In the genomic region with DNA sequence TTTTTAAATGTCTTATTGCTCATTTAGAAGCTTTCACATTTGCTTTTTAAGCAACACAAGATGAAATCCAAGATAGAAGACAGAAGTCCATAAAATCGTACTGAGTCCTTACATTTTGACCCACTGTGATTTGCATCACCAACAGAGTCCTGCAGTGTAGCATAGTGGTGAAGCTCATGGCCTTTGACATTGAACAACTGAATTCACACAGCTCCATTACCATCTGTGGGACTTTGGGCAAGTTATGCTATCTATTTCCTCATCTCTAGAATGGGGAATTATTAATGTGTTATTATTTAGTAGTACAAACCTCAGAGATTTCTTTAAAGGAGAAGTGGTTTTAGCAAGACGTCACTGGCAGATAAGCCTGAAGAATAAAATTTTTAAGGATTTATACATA, we compare ENCODE assay signal across 13 cellular contexts. TPM values are rescaled to one million over a fixed set of nuclear protein-coding genes. Genes with fewer than 3 reads are reported as not detected.
DNase-seq lines count a peak whose midpoint lies in the region; ATAC-seq and TF ChIP-seq lines count a peak whose summit lies in the region.
"Had no signal": no experiment of that assay in that cellular context is flagged by ENCODE, and none has a peak within 500 bp of the region (broad histone marks: within the 10 kb centered on the region; RNA-seq: fewer than 3 reads in every experiment).

No MANE protein-coding gene starts in this region.

- peaks cover 81 to 97% (median 92%) of the 10 kb centered on the region in 10 experiments for H3K4me1 ChIP-seq in BLaER1 treated with 17β-estradiol and CSF1 and Interleukin-3, amounts not matched to agents 10 nM and 100 nM
- H3K4me1 ChIP-seq: ascending aorta had no signal

- no peaks in the 10 kb centered on the region for H4K20me1 ChIP-seq in BLaER1 treated with 17β-estradiol and CSF1 and Interleukin-3, amounts not matched to agents 10 nM and 100 nM

- peak overlapping the region; percentile 81 to 98 (median 91) for H3K4me2 ChIP-seq in BLaER1 treated with 17β-estradiol and CSF1 and Interleukin-3, amounts not matched to agents 10 nM and 100 nM

- H3K27me3 ChIP-seq in BLaER1 treated with 17β-estradiol and CSF1 and Interleukin-3, amounts not matched to agents 10 nM and 100 nM = no peaks in the 10 kb centered on the region
- no peaks in the 10 kb centered on the region for H3K27me3 ChIP-seq in CD4-positive, alpha-beta T cell (ENCODE audit: control insufficient read depth, insufficient read depth, low read length)
- H3K27me3 ChIP-seq: ascending aorta, esophagus squamous epithelium, suprapubic skin had no signal

- peaks cover 1 to 11% (median 4%) of the 10 kb centered on the region in 11 experiments; a peak in 12 of 22 replicates for H3K9me3 ChIP-seq in BLaER1 treated with 17β-estradiol and CSF1 and Interleukin-3, amounts not matched to agents 10 nM and 100 nM (replicated peaks in 1 of 11)
- H3K9me3 ChIP-seq in CD4-positive, alpha-beta T cell (ENCODE audit: control insufficient read depth, low read length) = no peaks in the 10 kb centered on the region
- H3K9me3 ChIP-seq: ascending aorta, esophagus squamous epithelium, suprapubic skin had no signal

- H3K4me1 Mint-ChIP-seq in CD4-positive, alpha-beta T cell (ENCODE audit: low read depth) = peaks cover 93% of the 10 kb centered on the region
- H3K4me1 Mint-ChIP-seq in activated CD4-positive, alpha-beta memory T cell treated with anti-CD3 and anti-CD28 coated beads, Interleukin-2, amount 10 ng/mL, durations not matched to agents 7 days and 5 days = peaks cover 83% of the 10 kb centered on the region
- H3K4me1 Mint-ChIP-seq in immature natural killer cell = peaks cover 0 to 91% of the 10 kb centered on the region in 2 donors

- POLR2A ChIA-PET in CD4-positive, alpha-beta T cell (lab: Charles Lee) = interaction anchor here (2.3 to 3.2 kb wide), 3 partner anchors 9 to 39 kb away, joined by 11 to 45 read pairs (median 11); partner anchors contain the start of gene GPRIN3
- POLR2A ChIA-PET in activated CD4-positive, alpha-beta memory T cell treated with anti-CD3 and anti-CD28 coated beads, Interleukin-2, amount 10 ng/mL, durations not matched to agents 7 days and 5 days (lab: Charles Lee) = interaction anchor here (0.6 to 11.2 kb wide), 6 partner anchors 10 to 1013 kb away, joined by 3 to 516 read pairs (median 3); partner anchors contain the start of gene GPRIN3

- peak overlapping the region in 7 of 11 experiments; percentile 50 to 81 (median 73); a peak in 9 of 22 replicates for H3K27ac ChIP-seq in BLaER1 treated with 17β-estradiol and CSF1 and Interleukin-3, amounts not matched to agents 10 nM and 100 nM
- H3K27ac ChIP-seq in CD4-positive, alpha-beta T cell (ENCODE audit: low read depth, low read length) = peak overlapping the region; percentile 82
- H3K27ac ChIP-seq: ascending aorta, suprapubic skin, VCaP had no signal

- H3K4me3 ChIP-seq in BLaER1 treated with 17β-estradiol and CSF1 and Interleukin-3, amounts not matched to agents 10 nM and 100 nM = no peak overlapping the region
- H3K4me3 ChIP-seq: ascending aorta, esophagus squamous epithelium, suprapubic skin had no signal

- DNase-seq in CD4-positive, alpha-beta T cell = no peak
- no peak for DNase-seq in activated CD4-positive, alpha-beta memory T cell treated with anti-CD3 and anti-CD28 coated beads, Interleukin-2, amount 10 ng/mL, durations not matched to agents 7 days and 5 days
- DNase-seq in immature natural killer cell = no peak
- no peak for DNase-seq in NCI-H774 (lab: John Stamatoyannopoulos, UW)
- no peak for DNase-seq in NCI-H510A (lab: John Stamatoyannopoulos, UW)
- DNase-seq in pons (ENCODE audit: low spot score) = no peak
- no peak for DNase-seq in OCI-M1 (lab: John Stamatoyannopoulos, UW)
- DNase-seq: esophagus squamous epithelium, NCI-H2171 treated with DMSO at 0.1 percent for 48 hours had no signal

- no peaks in the 10 kb centered on the region for H3K36me3 ChIP-seq in BLaER1 treated with 17β-estradiol and CSF1 and Interleukin-3, amounts not matched to agents 10 nM and 100 nM
- H3K36me3 ChIP-seq: ascending aorta, esophagus squamous epithelium, suprapubic skin had no signal

- CTCF ChIA-PET in CD4-positive, alpha-beta T cell (lab: Charles Lee) = no interaction called here
- CTCF ChIA-PET in activated CD4-positive, alpha-beta memory T cell treated with anti-CD3 and anti-CD28 coated beads, Interleukin-2, amount 10 ng/mL, durations not matched to agents 7 days and 5 days (lab: Charles Lee) = interaction anchor here (1.0 to 3.6 kb wide), 2 partner anchors 9 to 13 kb away, joined by 3 to 20 read pairs; no protein-coding TSS in a partner anchor

- H3K4me3 Mint-ChIP-seq in CD4-positive, alpha-beta T cell = peak overlapping the region; percentile 18
- peak overlapping the region; percentile 50 for H3K4me3 Mint-ChIP-seq in activated CD4-positive, alpha-beta memory T cell treated with anti-CD3 and anti-CD28 coated beads, Interleukin-2, amount 10 ng/mL, durations not matched to agents 7 days and 5 days
- H3K4me3 Mint-ChIP-seq in immature natural killer cell = peak overlapping the region; percentile 47 to 92 (median 85)

- no peak overlapping the region for H3K9ac ChIP-seq in BLaER1 treated with 17β-estradiol and CSF1 and Interleukin-3, amounts not matched to agents 10 nM and 100 nM

- no peak for ATAC-seq in CD4-positive, alpha-beta T cell (ENCODE audit: poor library complexity)

- H3K27ac Mint-ChIP-seq in CD4-positive, alpha-beta T cell = peak overlapping the region; percentile 92
- H3K27ac Mint-ChIP-seq in activated CD4-positive, alpha-beta memory T cell treated with anti-CD3 and anti-CD28 coated beads, Interleukin-2, amount 10 ng/mL, durations not matched to agents 7 days and 5 days = peak overlapping the region; percentile 99
- H3K27ac Mint-ChIP-seq in immature natural killer cell = peak overlapping the region; percentile 89 to 99 (median 96)

- no peaks in the 10 kb centered on the region for H3K27me3 Mint-ChIP-seq in CD4-positive, alpha-beta T cell
- no peaks in the 10 kb centered on the region for H3K27me3 Mint-ChIP-seq in activated CD4-positive, alpha-beta memory T cell treated with anti-CD3 and anti-CD28 coated beads, Interleukin-2, amount 10 ng/mL, durations not matched to agents 7 days and 5 days
- peaks cover 0 to 16% (median 0%) of the 10 kb centered on the region in 3 donors for H3K27me3 Mint-ChIP-seq in immature natural killer cell (ENCODE audit: low read depth in 3 of 3)

- no peak for TF ChIP-seq CTCF in CD4-positive, alpha-beta T cell (IDR thresholded peaks at IDR 0.05)

- H3K36me3 Mint-ChIP-seq in CD4-positive, alpha-beta T cell (ENCODE audit: low read depth) = peaks cover 17% of the 10 kb centered on the region
- peaks cover 67% of the 10 kb centered on the region for H3K36me3 Mint-ChIP-seq in activated CD4-positive, alpha-beta memory T cell treated with anti-CD3 and anti-CD28 coated beads, Interleukin-2, amount 10 ng/mL, durations not matched to agents 7 days and 5 days (ENCODE audit: low read depth)
- H3K36me3 Mint-ChIP-seq in immature natural killer cell = peaks cover 0 to 8% (median 3%) of the 10 kb centered on the region in 3 donors

- intact Hi-C loops in CD4-positive, alpha-beta T cell (cut with DNase I, micrococcal nuclease) = loop anchor here in 1 of 2 experiments (5.0 kb wide), 2 partner anchors 35 to 40 kb away; no protein-coding TSS in a partner anchor

- no peaks in the 10 kb centered on the region for H3K9me3 Mint-ChIP-seq in CD4-positive, alpha-beta T cell
- H3K9me3 Mint-ChIP-seq in activated CD4-positive, alpha-beta memory T cell treated with anti-CD3 and anti-CD28 coated beads, Interleukin-2, amount 10 ng/mL, durations not matched to agents 7 days and 5 days = no peaks in the 10 kb centered on the region
- H3K9me3 Mint-ChIP-seq in immature natural killer cell = no peaks in the 10 kb centered on the region

RNA-seq across cellular contexts. Expression of gene GPRIN3, which starts 10.7 kb away (rescaled TPM):
- 10 to 100 TPM; 46.4 TPM for total RNA-seq in CD4-positive, alpha-beta T cell
- 100 to 1,000 TPM; 102 to 106 TPM for total RNA-seq in activated CD4-positive, alpha-beta memory T cell treated with anti-CD3 and anti-CD28 coated beads, Interleukin-2, amount 10 ng/mL, durations not matched to agents 7 days and 5 days
- polyA plus RNA-seq in immature natural killer cell = 10 to 100 TPM in 1 of 3 donors, 1 to 10 TPM in 2; 5.5 to 15.9 (median 7.3) TPM

Comparison
In these comparisons a context has a peak if more than half of its experiments do, and no peak if none do; other contexts are left out.
1. H3K4me3 Mint-ChIP-seq: peak in every context shown above with its lines; median percentile 85 in immature natural killer cell; 50 in activated CD4-positive, alpha-beta memory T cell treated with anti-CD3 and anti-CD28 coated beads, Interleukin-2, amount 10 ng/mL, durations not matched to agents 7 days and 5 days; 18 in CD4-positive, alpha-beta T cell.